ENCODE assay signal across 21 cellular contexts in genomic region chr6:12485226-12485764, GRCh38.
A peak's percentile ranks its signal among the peaks of the same experiment; 100 is the strongest.
DNase-seq lines count a peak whose midpoint lies in the region; ATAC-seq and TF ChIP-seq lines count a peak whose summit lies in the region.
"Had no signal": no experiment of that assay in that cellular context is flagged by ENCODE, and none has a peak within 500 bp of the region (broad histone marks: within the 10 kb centered on the region; RNA-seq: fewer than 3 reads in every experiment).

No MANE protein-coding gene starts in this region.

- no peaks in the 10 kb centered on the region for H4K20me1 ChIP-seq in GM23338 (replicated peaks; ENCODE audit: insufficient read depth)

- H3K27me3 ChIP-seq in GM23338 (ENCODE audit: insufficient read depth) (no peaks in the 10 kb centered on the region), Panc1 (ENCODE audit: control insufficient read depth, insufficient read depth, low read length) (no peaks in the 10 kb centered on the region), foreskin keratinocyte (no peaks in the 10 kb centered on the region), brain microvascular endothelial cell (replicated peaks) (no peaks in the 10 kb centered on the region)

- H3K27ac Mint-ChIP-seq in Calu3 (ENCODE audit: unreplicated experiment), result peak overlapping the region; percentile 61
- H3K27ac Mint-ChIP-seq in GM23338, result no peak overlapping the region
- H3K27ac Mint-ChIP-seq: CD4-positive, CD25-positive, alpha-beta regulatory T cell; H9 had no signal

- no peak for TF ChIP-seq CTCF in Calu3 (IDR thresholded peaks at IDR 0.05; ENCODE audit: unreplicated experiment)
- no peak for TF ChIP-seq CTCF in GM23338 (conservative IDR thresholded peaks at IDR 0.05; ENCODE audit: low read depth in 2 of 2)
- no peak for TF ChIP-seq CTCF in Panc1 (IDR thresholded peaks at IDR 0.05)
- TF ChIP-seq CTCF in foreskin keratinocyte (conservative IDR thresholded peaks at IDR 0.05), result no peak
- TF ChIP-seq CTCF in brain microvascular endothelial cell (IDR thresholded peaks at IDR 0.05; ENCODE audit: low read depth, low read length, missing control alignments), result no peak

- no peak for ATAC-seq in GM23338
- no peak for ATAC-seq in Panc1
- ATAC-seq in foreskin keratinocyte, result peak; percentile 64
- ATAC-seq in SK-N-SH treated with all-trans-retinoic acid at 6 μM for 48 hours, result no peak
- no peak for ATAC-seq in HG02840 (IDR thresholded peaks at IDR 0.05; ENCODE audit: low FRiP score, unreplicated experiment)

- H3K36me3 Mint-ChIP-seq in Calu3 (ENCODE audit: insufficient read depth, unreplicated experiment) (peaks cover 4% of the 10 kb centered on the region), GM23338 (ENCODE audit: low read depth) (no peaks in the 10 kb centered on the region)
- H3K36me3 Mint-ChIP-seq: CD4-positive, CD25-positive, alpha-beta regulatory T cell had no signal

- 0 out of 2 replicates have a peak overlapping the region, but pooled peaks have one; percentile 30 for H2AFZ ChIP-seq in GM23338

- H3K79me2 ChIP-seq in GM23338 (replicated peaks; ENCODE audit: insufficient read depth), result no peaks in the 10 kb centered on the region

- no peaks in the 10 kb centered on the region for H3F3A ChIP-seq in GM23338 (replicated peaks; ENCODE audit: low read depth)

- DNase-seq in Calu3, result no peak
- DNase-seq in GM23338 (ENCODE audit: low spot score), result no peak
- DNase-seq in Panc1 (ENCODE audit: low read depth, low spot score), result no peak
- peak; percentile 53 to 84 for DNase-seq in foreskin keratinocyte
- no peak for DNase-seq in brain microvascular endothelial cell
- DNase-seq in ecto neural progenitor cell (ENCODE audit: low spot score), result no peak
- DNase-seq: CD4-positive, CD25-positive, alpha-beta regulatory T cell; DMS 273 treated with DMSO at 0.1 percent for 48 hours; DMS79 treated with DMSO at 0.1 percent for 48 hours; H9; Kasumi-1; NCI-H1092; NCI-H1436; NCI-H187 treated with DMSO at 0.1 percent for 48 hours; NCI-H2107; NCI-H446 treated with DMSO at 0.1 percent for 48 hours; NCI-H526 treated with DMSO at 0.1 percent for 48 hours; OCI-M1; T-helper 1 cell had no signal

- intact Hi-C loops in Calu3 (cut with micrococcal nuclease; ENCODE audit: unreplicated experiment), result no loop called here
- intact Hi-C loops in Panc1 (cut with micrococcal nuclease; ENCODE audit: unreplicated experiment), result no loop called here

- no peak overlapping the region for H3K4me2 ChIP-seq in GM23338

- H3K4me3 Mint-ChIP-seq in Calu3 (ENCODE audit: low read depth, unreplicated experiment), result no peak overlapping the region
- no peak overlapping the region for H3K4me3 Mint-ChIP-seq in GM23338
- H3K4me3 Mint-ChIP-seq: CD4-positive, CD25-positive, alpha-beta regulatory T cell; H9 had no signal

- CTCF ChIA-PET in Calu3 (lab: Charles Lee) (no interaction called here), Panc1 (lab: Charles Lee) (no interaction called here)

- H3K4me3 ChIP-seq in GM23338 (no peak overlapping the region), Panc1 (ENCODE audit: low read depth in 2 of 2, low read length in 2 of 2) (no peak overlapping the region), brain microvascular endothelial cell (ENCODE audit: low read depth, low read length) (no peak overlapping the region)

- POLR2A ChIA-PET in Panc1 (lab: Charles Lee), result no interaction called here

- H3K9me2 ChIP-seq in GM23338 (ENCODE audit: insufficient read depth), result no peaks in the 10 kb centered on the region

- no peaks in the 10 kb centered on the region for H3K4me1 ChIP-seq in GM23338 (ENCODE audit: insufficient read depth)
- peaks cover 8% of the 10 kb centered on the region; the same call in 1 of the 2 replicates for H3K4me1 ChIP-seq in Panc1 (ENCODE audit: control insufficient read depth, insufficient read depth, low read length)
- peaks cover 30% of the 10 kb centered on the region for H3K4me1 ChIP-seq in foreskin keratinocyte

- H3K4me1 Mint-ChIP-seq in Calu3 (ENCODE audit: low read depth, unreplicated experiment) (peaks cover 52% of the 10 kb centered on the region), GM23338 (peaks cover 9% of the 10 kb centered on the region)

- H3K27me3 Mint-ChIP-seq in Calu3 (ENCODE audit: unreplicated experiment) (no peaks in the 10 kb centered on the region), GM23338 (ENCODE audit: insufficient read depth, low read depth, poor library complexity) (no peaks in the 10 kb centered on the region)

- H3K9me3 Mint-ChIP-seq in Calu3 (ENCODE audit: low read depth, unreplicated experiment), result no peaks in the 10 kb centered on the region
- no peaks in the 10 kb centered on the region for H3K9me3 Mint-ChIP-seq in GM23338
- H3K9me3 Mint-ChIP-seq: H9 had no signal

- H3K27ac ChIP-seq in GM23338 (ENCODE audit: low read depth) (no peak overlapping the region), Panc1 (ENCODE audit: low read length) (peak overlapping the region; percentile 2; the same call in 1 of the 2 replicates), foreskin keratinocyte (peak overlapping the region; percentile 85), brain microvascular endothelial cell (no peak overlapping the region)

- BruUV-seq in Calu3 (replicated peaks; lab: Mats Ljungman, UMichigan) (no TSS peak), Panc1 (replicated peaks; lab: Mats Ljungman, UMichigan) (no TSS peak)

- in situ Hi-C loops in Panc1 (cut with HindIII; ENCODE audit: low pct_unique_long_range_greater_than_20kb, low sequenced_read_pairs), result loop anchor here (10.0 kb wide), 1 partner anchor 160 kb away; no protein-coding TSS in a partner anchor
- in situ Hi-C loops in brain microvascular endothelial cell (cut with HindIII; ENCODE audit: low pct_ligation_motif_present, low sequenced_read_pairs), result no loop called here

- H3K36me3 ChIP-seq in GM23338 (ENCODE audit: insufficient read depth) (no peaks in the 10 kb centered on the region), Panc1 (ENCODE audit: control insufficient read depth, insufficient read depth, low read length) (no peaks in the 10 kb centered on the region), brain microvascular endothelial cell (replicated peaks) (no peaks in the 10 kb centered on the region)

- H3K9me3 ChIP-seq in Panc1 (ENCODE audit: control insufficient read depth, insufficient read depth, low read depth, low read length), result no peaks in the 10 kb centered on the region; the same call in 1 of the 2 replicates

TF ChIP-seq in GM23338, 12 proteins besides CTCF, POLR2A, EP300 and RAD21 (continues in another document):
- TF ChIP-seq POLR2AphosphoS5 (IDR thresholded peaks at IDR 0.05; ENCODE audit: low read depth), result no peak
- TF ChIP-seq JUNB (IDR thresholded peaks at IDR 0.05; ENCODE audit: unreplicated experiment), result no peak
- TF ChIP-seq ZNF114 (CRISPR knock-in tag; IDR thresholded peaks at IDR 0.05), result no peak
- TF ChIP-seq CREB1 (CRISPR knock-in tag; IDR thresholded peaks at IDR 0.05; ENCODE audit: low read depth), result no peak

TF ChIP-seq in SK-N-SH treated with all-trans-retinoic acid at 6 μM for 48 hours, 23 proteins besides CTCF, POLR2A, EP300 and RAD21 (continues in another document):
- TF ChIP-seq ZNF8 (CRISPR knock-in tag; IDR thresholded peaks at IDR 0.05) (no peak), TCF4 (CRISPR knock-in tag; IDR thresholded peaks at IDR 0.05; ENCODE audit: borderline replicate concordance) (no peak), CSDC2 (CRISPR knock-in tag; IDR thresholded peaks at IDR 0.05) (no peak), ZC3H10 (CRISPR knock-in tag; IDR thresholded peaks at IDR 0.05) (no peak), RARB (CRISPR knock-in tag; IDR thresholded peaks at IDR 0.05) (no peak), TSHZ2 (CRISPR knock-in tag; IDR thresholded peaks at IDR 0.05) (no peak), GLIS3 (CRISPR knock-in tag; IDR thresholded peaks at IDR 0.05) (no peak), CREB5 (CRISPR knock-in tag; IDR thresholded peaks at IDR 0.05; ENCODE audit: low read depth) (no peak)

Comparison
In these comparisons a context has a peak if more than half of its experiments do, and no peak if none do; other contexts are left out.
1. DNase-seq: peak in foreskin keratinocyte (2 of 2); none in Calu3 (single experiment), GM23338 (single experiment), Panc1 (single experiment), brain microvascular endothelial cell (single experiment) and ecto neural progenitor cell (single experiment).
2. H3K27ac ChIP-seq: peak in Panc1 (single experiment) and foreskin keratinocyte (single experiment); none in GM23338 (single experiment) and brain microvascular endothelial cell (single experiment).